22 cellular contexts compared by ENCODE assay signal in the genomic region with DNA sequence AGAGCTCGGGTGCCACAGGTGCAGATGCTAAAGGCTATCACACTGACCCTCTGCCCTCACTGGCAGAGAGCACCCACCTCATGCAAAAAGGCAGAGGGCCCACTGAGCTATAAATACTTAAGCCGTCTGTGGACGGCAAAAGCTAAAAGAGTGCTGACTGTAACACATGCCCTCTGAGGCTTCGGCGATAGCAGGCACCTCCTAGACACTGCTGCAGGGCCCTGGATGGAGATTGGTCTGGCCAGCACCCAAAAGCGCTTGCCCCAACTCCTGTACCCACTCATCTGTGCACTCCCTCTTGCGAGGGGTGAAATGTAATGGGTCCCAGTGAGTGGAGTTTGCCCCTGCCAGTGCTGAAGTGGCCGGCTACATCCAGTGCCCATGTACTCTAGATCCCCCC.
DNase-seq lines count a peak whose midpoint lies in the region; ATAC-seq and TF ChIP-seq lines count a peak whose summit lies in the region.
"Had no signal": no experiment of that assay in that cellular context is flagged by ENCODE, and none has a peak within 500 bp of the region (broad histone marks: within the 10 kb centered on the region; RNA-seq: fewer than 3 reads in every experiment).

No MANE protein-coding gene starts in this region.

- peak; percentile 74 for ATAC-seq in Right ventricle myocardium superior (ENCODE audit: poor library complexity)
- ATAC-seq in heart left ventricle: peak in 3 of 4 donors; percentile 66 to 93 (median 88)
- ATAC-seq in HG03280 (IDR thresholded peaks at IDR 0.05; ENCODE audit: unreplicated experiment): no peak
- ATAC-seq: A549, GM23338 had no signal

- H3K18ac ChIP-seq in neuronal stem cell (ENCODE audit: low read length): peak overlapping the region; percentile 30

- 64 to 77% (median 71%) methylated on average over 5 to 8 of the region's 8 CpGs for WGBS in heart left ventricle, 4 donors
- no CpG with 5 or more reads among the region's 8 CpGs for WGBS in neuronal stem cell (ENCODE audit: extremely low coverage in 2 of 2, insufficient read length in 2 of 2, insufficient replicate concordance in 1 of 2), 2 donors

- no peak overlapping the region for H2BK15ac ChIP-seq in neuronal stem cell (ENCODE audit: low read length)

- no peak overlapping the region for H3K9ac ChIP-seq in neuronal stem cell (ENCODE audit: low read depth, low read length, poor library complexity)
- H3K9ac ChIP-seq: BLaER1 treated with 17β-estradiol and CSF1 and Interleukin-3, amounts not matched to agents 10 nM and 100 nM had no signal

- H3K4me3 ChIP-seq in heart left ventricle (no peak overlapping the region), left ventricle myocardium inferior (no peak overlapping the region), neuronal stem cell (ENCODE audit: low read length in 2 of 2) (no peak overlapping the region)
- H3K4me3 ChIP-seq: A549; BLaER1 treated with 17β-estradiol and CSF1 and Interleukin-3, amounts not matched to agents 10 nM and 100 nM; GM23338; HAP-1 had no signal

- no peak overlapping the region for H4K8ac ChIP-seq in neuronal stem cell (ENCODE audit: low read depth, low read length)

- H3K23ac ChIP-seq in neuronal stem cell (ENCODE audit: low read depth, low read length, poor library complexity): no peak overlapping the region

- no peak overlapping the region for H2AK5ac ChIP-seq in neuronal stem cell (ENCODE audit: low read depth, low read length)

- H4K91ac ChIP-seq in neuronal stem cell (ENCODE audit: low read depth, low read length, poor library complexity): no peak overlapping the region

- no peak overlapping the region for H2BK12ac ChIP-seq in neuronal stem cell (ENCODE audit: low read length)

- H3K4me1 ChIP-seq in heart left ventricle: peaks cover 0 to 18% (median 0%) of the 10 kb centered on the region in 12 donors
- H3K4me1 ChIP-seq in left ventricle myocardium inferior: peaks cover 13% of the 10 kb centered on the region
- no peaks in the 10 kb centered on the region for H3K4me1 ChIP-seq in neuronal stem cell (ENCODE audit: control insufficient read depth in 2 of 2, insufficient read depth in 1 of 2, low read depth in 1 of 2, low read length in 2 of 2)
- H3K4me1 ChIP-seq: A549, BE2C, HAP-1 had no signal

- TF ChIP-seq CTCF in heart left ventricle (IDR thresholded peaks at IDR 0.05): no peak
- TF ChIP-seq CTCF in left ventricle myocardium inferior (IDR thresholded peaks at IDR 0.05; ENCODE audit: borderline replicate concordance): no peak

- no peak overlapping the region for H2BK120ac ChIP-seq in neuronal stem cell (ENCODE audit: low read depth, low read length)

- H3K9me3 ChIP-seq in heart left ventricle (no peaks in the 10 kb centered on the region), left ventricle myocardium inferior (replicated peaks) (no peaks in the 10 kb centered on the region), neuronal stem cell (replicated peaks in 1 of 2; ENCODE audit: control insufficient read depth in 2 of 2, insufficient read depth in 1 of 2, low read depth in 1 of 2, low read length in 2 of 2) (no peaks in the 10 kb centered on the region)
- H3K9me3 ChIP-seq: A549, BE2C, HAP-1 had no signal

- H3K4ac ChIP-seq in neuronal stem cell (ENCODE audit: low read length): no peak overlapping the region

- H3K36me3 ChIP-seq in heart left ventricle: no peaks in the 10 kb centered on the region
- H3K36me3 ChIP-seq in left ventricle myocardium inferior: no peaks in the 10 kb centered on the region
- no peaks in the 10 kb centered on the region for H3K36me3 ChIP-seq in neuronal stem cell (replicated peaks in 1 of 2; ENCODE audit: control insufficient read depth in 2 of 2, insufficient read depth in 2 of 2, low read length in 2 of 2)
- H3K36me3 ChIP-seq: BE2C, HAP-1 had no signal

- no peak overlapping the region for H3K4me2 ChIP-seq in neuronal stem cell (ENCODE audit: insufficient read depth, low read length, poor library complexity, severe bottlenecking)
- H3K4me2 ChIP-seq: A549; BLaER1 treated with 17β-estradiol and CSF1 and Interleukin-3, amounts not matched to agents 10 nM and 100 nM; GM23338 had no signal

- H2AFZ ChIP-seq in neuronal stem cell (ENCODE audit: low read length): no peak overlapping the region
- H2AFZ ChIP-seq: GM23338 had no signal

- intact Hi-C loops in Right ventricle myocardium superior (cut with DNase I): no loop called here
- intact Hi-C loops in heart left ventricle (cut with DNase I): no loop called here
- intact Hi-C loops in left ventricle myocardium inferior (cut with micrococcal nuclease): no loop called here

- H3K14ac ChIP-seq in neuronal stem cell (ENCODE audit: low read length): peak overlapping the region; percentile 17

- TF ChIP-seq POLR2A in heart left ventricle (IDR thresholded peaks at IDR 0.05): no peak

- H3K27me3 ChIP-seq in heart left ventricle: no peaks in the 10 kb centered on the region
- H3K27me3 ChIP-seq in left ventricle myocardium inferior (ENCODE audit: low read depth): no peaks in the 10 kb centered on the region
- no peaks in the 10 kb centered on the region for H3K27me3 ChIP-seq in neuronal stem cell (ENCODE audit: control insufficient read depth in 3 of 3, insufficient read depth in 3 of 3, low read depth in 1 of 3, low read length in 3 of 3)
- H3K27me3 ChIP-seq: BE2C; BLaER1 treated with 17β-estradiol and CSF1 and Interleukin-3, amounts not matched to agents 10 nM and 100 nM had no signal

- H3K27ac ChIP-seq in heart left ventricle (peak overlapping the region in 3 of 12 donors; percentile 10 to 39 (median 22)), left ventricle myocardium inferior (replicated peaks) (peak overlapping the region; percentile 16), neuronal stem cell (replicated peaks; ENCODE audit: low read length) (no peak overlapping the region)
- H3K27ac ChIP-seq: A549; BLaER1 treated with 17β-estradiol and CSF1 and Interleukin-3, amounts not matched to agents 10 nM and 100 nM had no signal

- H3K79me1 ChIP-seq in neuronal stem cell (ENCODE audit: low read depth, low read length): no peaks in the 10 kb centered on the region

- H2BK5ac ChIP-seq in neuronal stem cell (ENCODE audit: low read length): no peak overlapping the region

- DNase-seq in Right ventricle myocardium superior (no peak), heart left ventricle (peak in 1 of 5 donors; percentile 34), left ventricle myocardium inferior (peak; percentile 12), neuronal stem cell (ENCODE audit: low spot score) (no peak), NCI-H1092 (lab: John Stamatoyannopoulos, UW) (no peak), mesenteric fat pad (ENCODE audit: low spot score) (no peak)
- DNase-seq: 8988T; ACHN; AML-193; BE2C; CD4-positive, alpha-beta T cell; CD8-positive, alpha-beta memory T cell; DMS 273 treated with DMSO at 0.1 percent for 48 hours; DMS53; DMS79 treated with DMSO at 0.1 percent for 48 hours; GF-D8; HFFc6 had no signal
